In genomic region chr16:77374384-77374783, GRCh38 we compare ENCODE assay signal across 14 cellular contexts.
A peak's percentile ranks its signal among the peaks of the same experiment; 100 is the strongest.
DNase-seq lines count a peak whose midpoint lies in the region; ATAC-seq and TF ChIP-seq lines count a peak whose summit lies in the region.
"Had no signal": no experiment of that assay in that cellular context is flagged by ENCODE, and none has a peak within 500 bp of the region (broad histone marks: within the 10 kb centered on the region; RNA-seq: fewer than 3 reads in every experiment).

No MANE protein-coding gene starts in this region.

- no peaks in the 10 kb centered on the region for H3K36me3 Mint-ChIP-seq in nephron (ENCODE audit: low read depth)
- H3K36me3 Mint-ChIP-seq: natural killer cell treated with Interleukin-12 subunit alpha and Interleukin-12 subunit beta and Interleukin-15 and Interleukin-18, amount 100 ng/mL, for 72 hours had no signal

- H3K4me1 ChIP-seq in mucosa of descending colon (ENCODE audit: low read depth), result no peaks in the 10 kb centered on the region
- H3K4me1 ChIP-seq: testis had no signal

- H3K4me1 Mint-ChIP-seq in nephron, result no peaks in the 10 kb centered on the region
- H3K4me1 Mint-ChIP-seq: T-helper 17 cell had no signal

- H3K4me3 ChIP-seq in mucosa of descending colon, result no peak overlapping the region
- H3K4me3 ChIP-seq: testis had no signal

- no peak for TF ChIP-seq POLR2A in erythroblast (IDR thresholded peaks at IDR 0.05; ENCODE audit: low read length)

- intact Hi-C loops in mucosa of descending colon (cut with DNase I, micrococcal nuclease), result no loop called here

- no peak overlapping the region for H3K27ac ChIP-seq in RWPE1
- H3K27ac ChIP-seq: testis had no signal

- no peak overlapping the region for H3K4me3 Mint-ChIP-seq in nephron
- H3K4me3 Mint-ChIP-seq: natural killer cell treated with Interleukin-12 subunit alpha and Interleukin-12 subunit beta and Interleukin-15 and Interleukin-18, amount 100 ng/mL, for 72 hours; T-helper 17 cell had no signal

- H3K36me3 ChIP-seq in mucosa of descending colon (ENCODE audit: low read depth), result no peaks in the 10 kb centered on the region

- CTCF ChIA-PET in RWPE1 (lab: Yijun Ruan, JAX), result interaction anchor here (0.8 kb wide), 2 partner anchors 203 to 1145 kb away, joined by 3 read pairs; no protein-coding TSS in a partner anchor

- TF ChIP-seq CTCF in RWPE1 (conservative IDR thresholded peaks at IDR 0.05; ENCODE audit: low read depth) (no peak), nephron (IDR thresholded peaks at IDR 0.05; ENCODE audit: unreplicated experiment in 3 of 3) (no peak), mucosa of descending colon (IDR thresholded peaks at IDR 0.05) (no peak)

- H3K9me3 ChIP-seq in mucosa of descending colon, result no peaks in the 10 kb centered on the region
- H3K9me3 ChIP-seq: testis had no signal

- peaks cover 8% of the 10 kb centered on the region for H3K9me3 Mint-ChIP-seq in nephron
- H3K9me3 Mint-ChIP-seq: natural killer cell treated with Interleukin-12 subunit alpha and Interleukin-12 subunit beta and Interleukin-15 and Interleukin-18, amount 100 ng/mL, for 72 hours had no signal

- peak; percentile 79 for DNase-seq in DMS79 (lab: John Stamatoyannopoulos, UW)
- peak in 2 of 3 experiments; percentile 32 to 80 for DNase-seq in NCI-H1417 (lab: John Stamatoyannopoulos, UW)
- peak; percentile 7 for DNase-seq in RWPE1 (ENCODE audit: low spot score)
- no peak for DNase-seq in HUDEP-2 (lab: John Stamatoyannopoulos, UW; ENCODE audit: unreplicated experiment in 76 of 76)
- no peak for DNase-seq in mucosa of descending colon
- DNase-seq in pons (ENCODE audit: low spot score), result no peak
- DNase-seq in erythroblast (lab: John Stamatoyannopoulos, UW), result no peak
- DNase-seq: activated naive CD4-positive, alpha-beta T cell; COR-L47; dermis blood vessel endothelial cell; T-helper 17 cell; testis had no signal

- H3K27me3 Mint-ChIP-seq in nephron (ENCODE audit: low read depth), result peaks cover 6% of the 10 kb centered on the region

- peak overlapping the region; percentile 24 to 71 (median 63) for H3K27ac Mint-ChIP-seq in nephron
- H3K27ac Mint-ChIP-seq: natural killer cell treated with Interleukin-12 subunit alpha and Interleukin-12 subunit beta and Interleukin-15 and Interleukin-18, amount 100 ng/mL, for 72 hours; T-helper 17 cell had no signal

- no peak for ATAC-seq in mucosa of descending colon
- ATAC-seq: natural killer cell treated with Interleukin-12 subunit alpha and Interleukin-12 subunit beta and Interleukin-15 and Interleukin-18, amount 100 ng/mL, for 72 hours; T-helper 17 cell had no signal

- POLR2A ChIA-PET in RWPE1 (lab: Yijun Ruan, JAX; ENCODE audit: low non-redundant PET), result no interaction called here

Comparison
In these comparisons a context has a peak if more than half of its experiments do, and no peak if none do; other contexts are left out.
1. DNase-seq: peak in DMS79 (single experiment), NCI-H1417 (2 of 3) and RWPE1 (single experiment); none in HUDEP-2 (0 of 76), mucosa of descending colon (0 of 3), pons (single experiment) and erythroblast (0 of 2).